ENCODE assay signal across 20 cellular contexts in the genomic region with DNA sequence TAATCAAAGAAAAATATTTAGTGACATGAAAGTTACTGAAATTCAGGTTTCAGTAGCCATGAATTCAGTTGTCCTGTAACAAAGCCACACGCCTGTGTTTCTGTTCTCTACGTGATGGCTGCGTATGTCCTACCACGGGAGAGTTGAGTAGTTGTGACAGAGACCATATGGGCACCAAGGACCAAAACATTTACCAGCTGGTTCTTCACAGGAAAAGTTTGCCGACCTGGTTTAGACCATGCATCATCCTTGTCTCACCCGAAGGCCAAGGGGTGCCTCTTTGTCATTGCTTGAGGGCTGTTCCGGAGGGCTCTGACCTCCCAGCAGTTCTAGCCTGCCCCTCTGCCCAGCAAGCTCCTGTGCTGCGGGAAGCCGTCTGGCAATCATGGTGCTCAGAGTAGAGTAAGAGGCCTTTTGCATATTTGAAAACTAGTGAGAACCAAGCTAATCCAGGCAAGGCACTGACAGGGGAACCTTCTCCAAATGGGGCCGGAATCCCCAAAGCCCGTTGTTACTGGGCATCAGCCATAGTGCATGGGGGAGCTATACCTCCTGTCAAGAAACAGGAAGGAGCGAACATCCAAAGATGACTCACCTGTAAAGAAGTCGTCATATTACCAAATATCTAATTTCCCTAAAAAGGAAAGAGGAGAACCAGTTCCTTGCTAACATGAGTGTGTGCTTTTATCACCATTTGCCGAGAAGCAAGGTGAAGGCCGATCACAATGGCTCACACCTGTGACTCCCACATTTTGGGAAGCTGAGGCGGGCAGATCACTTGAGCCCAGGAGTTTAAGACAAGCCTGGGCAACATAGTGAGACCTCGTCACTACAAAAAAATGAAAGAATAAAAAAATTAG.
A peak's percentile ranks its signal among the peaks of the same experiment; 100 is the strongest.
DNase-seq lines count a peak whose midpoint lies in the region; ATAC-seq and TF ChIP-seq lines count a peak whose summit lies in the region.
"Had no signal": no experiment of that assay in that cellular context is flagged by ENCODE, and none has a peak within 500 bp of the region (broad histone marks: within the 10 kb centered on the region; RNA-seq: fewer than 3 reads in every experiment).

No MANE protein-coding gene starts in this region.

- H3K4me3 Mint-ChIP-seq in type B pancreatic cell = no peak overlapping the region
- H3K4me3 Mint-ChIP-seq: B cell; CD4-positive, alpha-beta T cell; GM23338 had no signal

- peaks cover 9% of the 10 kb centered on the region for H3K27me3 ChIP-seq in osteoblast (ENCODE audit: insufficient read depth, low read length)

- POLR2A ChIA-PET in RWPE1 (lab: Yijun Ruan, JAX; ENCODE audit: low non-redundant PET) = no interaction called here

- H3K9me3 ChIP-seq in osteoblast (ENCODE audit: low read depth, low read length) = no peaks in the 10 kb centered on the region

- H3K4me3 ChIP-seq in osteoblast (ENCODE audit: insufficient read depth, low read length) = no peak overlapping the region
- H3K4me3 ChIP-seq: GM23338 had no signal

- H2AFZ ChIP-seq in osteoblast (ENCODE audit: low read length) = no peak overlapping the region
- H2AFZ ChIP-seq: GM23338 had no signal

- CTCF ChIA-PET in RWPE1 (lab: Yijun Ruan, JAX) = interaction anchor here (0.6 kb wide), 1 partner anchor 133 kb away, joined by 3 read pairs; no protein-coding TSS in a partner anchor

- H3K4me1 Mint-ChIP-seq in type B pancreatic cell (ENCODE audit: unreplicated experiment) = no peaks in the 10 kb centered on the region
- H3K4me1 Mint-ChIP-seq: B cell, GM23338 had no signal

- H3K79me2 ChIP-seq in osteoblast (ENCODE audit: insufficient read depth, low read length) = no peaks in the 10 kb centered on the region

- no peaks in the 10 kb centered on the region for H3K36me3 ChIP-seq in osteoblast (ENCODE audit: insufficient read depth, low read length)

- H3K27ac ChIP-seq in RWPE1 (no peak overlapping the region), osteoblast (ENCODE audit: low read depth, low read length) (no peak overlapping the region)
- H3K27ac ChIP-seq: KMS-11 had no signal

- no peak overlapping the region for H3K27ac Mint-ChIP-seq in type B pancreatic cell
- H3K27ac Mint-ChIP-seq: B cell; CD4-positive, alpha-beta T cell; GM23338 had no signal

- H3K4me1 ChIP-seq in osteoblast (ENCODE audit: insufficient read depth, low read length) = no peaks in the 10 kb centered on the region

- H4K20me1 ChIP-seq in osteoblast (ENCODE audit: insufficient read depth, low read length) = no peaks in the 10 kb centered on the region

- peak; percentile 64 for DNase-seq in HPDE6-E6E7 (ENCODE audit: extremely low spot score)
- DNase-seq in RWPE1 (ENCODE audit: low spot score) = peak; percentile 75
- DNase-seq in osteoblast (ENCODE audit: insufficient read length, low spot score, missing footprints) = peak; percentile 46
- DNase-seq in type B pancreatic cell (ENCODE audit: extremely low spot score, unreplicated experiment) = no peak
- DNase-seq in NCI-H2081 treated with DMSO at 0.1 percent for 48 hours (lab: John Stamatoyannopoulos, UW) = no peak
- DNase-seq: Calu3; CD4-positive, alpha-beta T cell; DMS79 treated with DMSO at 0.1 percent for 48 hours; GF-D8; MM.1S; NCI-H187 treated with DMSO at 0.1 percent for 48 hours; NCI-H2171; NCI-H774; SHP77 treated with DMSO at 0.1 percent for 48 hours had no signal

- H3K4me2 ChIP-seq in osteoblast (ENCODE audit: insufficient read depth, low read length) = no peak overlapping the region
- H3K4me2 ChIP-seq: GM23338, KMS-11 had no signal

- no peaks in the 10 kb centered on the region for H3K36me3 Mint-ChIP-seq in type B pancreatic cell

- ATAC-seq in esophagus mucosa (peak; percentile 66), GM21390 (IDR thresholded peaks at IDR 0.05; ENCODE audit: unreplicated experiment) (no peak)
- ATAC-seq: GM23338, Panc1 had no signal

- peaks cover 19% of the 10 kb centered on the region for H3K27me3 Mint-ChIP-seq in type B pancreatic cell

- no peaks in the 10 kb centered on the region for H3K9me3 Mint-ChIP-seq in type B pancreatic cell

- TF ChIP-seq CTCF in RWPE1 (conservative IDR thresholded peaks at IDR 0.05; ENCODE audit: low read depth) (no peak), osteoblast (IDR thresholded peaks at IDR 0.05; ENCODE audit: extremely low read depth, low read depth, low read length) (no peak), type B pancreatic cell (conservative IDR thresholded peaks at IDR 0.05) (no peak)

Comparison
In these comparisons a context has a peak if more than half of its experiments do, and no peak if none do; other contexts are left out.
1. DNase-seq: peak in HPDE6-E6E7 (single experiment), RWPE1 (single experiment) and osteoblast (single experiment); none in type B pancreatic cell (single experiment) and NCI-H2081 treated with DMSO at 0.1 percent for 48 hours (single experiment).